Comparison of ENCODE assay signal across 18 cellular contexts in the genomic region with DNA sequence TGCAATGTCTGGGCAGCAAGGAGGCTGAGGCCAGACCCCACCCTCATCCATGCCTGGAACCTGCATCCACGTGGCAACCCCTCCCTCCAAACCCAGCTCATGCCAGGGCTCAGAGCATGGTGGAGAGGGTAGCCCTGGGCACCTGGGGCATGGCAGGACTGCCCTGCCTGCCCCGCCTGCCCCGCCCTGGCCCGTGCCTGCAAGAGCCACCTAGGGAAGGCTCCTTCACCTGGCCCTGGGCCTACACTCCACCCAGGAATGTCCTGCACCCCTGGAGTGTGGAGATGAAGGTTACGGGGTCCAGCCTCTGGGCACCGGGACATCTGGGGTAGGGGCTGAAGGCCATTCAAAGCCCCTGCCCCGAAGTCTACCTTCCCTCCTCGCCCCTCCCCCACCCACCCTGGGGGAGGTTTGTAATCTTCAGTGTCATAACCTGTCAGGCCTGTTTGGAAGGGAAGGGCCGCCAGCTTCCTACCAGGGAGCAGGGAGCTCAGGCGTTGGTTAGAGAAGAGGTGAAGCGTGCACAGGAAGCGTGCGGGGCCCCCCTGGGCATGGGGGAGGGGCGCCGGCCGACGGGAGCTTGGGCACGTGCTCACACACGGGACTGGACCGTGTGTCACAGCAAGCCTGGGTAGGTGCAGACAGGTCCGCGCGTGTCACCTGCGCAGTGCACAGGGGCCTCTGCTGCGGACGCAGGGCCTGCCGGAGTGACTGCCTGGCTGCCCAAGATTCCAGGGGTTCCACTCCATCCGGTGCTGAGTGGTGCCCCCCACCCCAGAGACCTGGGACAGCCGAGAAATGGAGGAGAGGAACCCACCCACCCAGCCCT. TPM values are rescaled to one million over a fixed set of nuclear protein-coding genes. Genes with fewer than 3 reads are reported as not detected.
DNase-seq lines count a peak whose midpoint lies in the region; ATAC-seq and TF ChIP-seq lines count a peak whose summit lies in the region.
"Had no signal": no experiment of that assay in that cellular context is flagged by ENCODE, and none has a peak within 500 bp of the region (broad histone marks: within the 10 kb centered on the region; RNA-seq: fewer than 3 reads in every experiment).

No MANE protein-coding gene starts in this region.

- no peak overlapping the region for H3K27ac Mint-ChIP-seq in nephron progenitor cell
- H3K27ac Mint-ChIP-seq: activated naive CD8-positive, alpha-beta T cell; CD4-positive, alpha-beta memory T cell; T-helper 2 cell treated with Interferon-gamma antibody and Interleukin-4, amounts not matched to agents 5 μg/mL and 100 μg/mL, for 36 hours had no signal

- H3K36me3 ChIP-seq in colonic mucosa = no peaks in the 10 kb centered on the region

- H3K4me3 ChIP-seq in Jurkat, Clone E6-1 (ENCODE audit: low read length) = no peak overlapping the region
- no peak overlapping the region for H3K4me3 ChIP-seq in colonic mucosa

- no peaks in the 10 kb centered on the region for H3K27me3 Mint-ChIP-seq in nephron progenitor cell (ENCODE audit: low read depth, poor library complexity)
- H3K27me3 Mint-ChIP-seq: activated naive CD8-positive, alpha-beta T cell; CD4-positive, alpha-beta memory T cell had no signal

- H3K4me1 Mint-ChIP-seq in nephron progenitor cell = peaks cover 8% of the 10 kb centered on the region
- H3K4me1 Mint-ChIP-seq: CD4-positive, alpha-beta memory T cell had no signal

- no peak overlapping the region for H3K9ac ChIP-seq in colonic mucosa (ENCODE audit: low read depth in 2 of 2, low read length in 2 of 2)

- H3K9me3 ChIP-seq in colonic mucosa = no peaks in the 10 kb centered on the region

- no peaks in the 10 kb centered on the region for H3K36me3 Mint-ChIP-seq in nephron progenitor cell (ENCODE audit: low read depth)
- H3K36me3 Mint-ChIP-seq: activated naive CD8-positive, alpha-beta T cell; CD4-positive, alpha-beta memory T cell had no signal

- H3K9me3 Mint-ChIP-seq in nephron progenitor cell = no peaks in the 10 kb centered on the region
- H3K9me3 Mint-ChIP-seq: T-helper 2 cell treated with Interferon-gamma antibody and Interleukin-4, amounts not matched to agents 5 μg/mL and 100 μg/mL, for 36 hours had no signal

- intact Hi-C loops in colonic mucosa (cut with DNase I) = loop anchor here (10.0 kb wide), 1 partner anchor 323 kb away; no protein-coding TSS in a partner anchor

- H3K27me3 ChIP-seq in colonic mucosa = no peaks in the 10 kb centered on the region

- no peak for ATAC-seq in GM19395 (IDR thresholded peaks at IDR 0.05; ENCODE audit: unreplicated experiment)

- H3K27ac ChIP-seq in colonic mucosa = no peak overlapping the region

- DNase-seq in COLO668 (lab: John Stamatoyannopoulos, UW; ENCODE audit: unreplicated experiment) = peak; percentile 36
- DNase-seq in Jurkat, Clone E6-1 (ENCODE audit: low read depth, low spot score) = peak; percentile 6
- peak; percentile 85 for DNase-seq in colonic mucosa
- DNase-seq in nephron progenitor cell = peak; percentile 10
- no peak for DNase-seq in T-helper 9 cell
- no peak for DNase-seq in Kasumi-1 (lab: John Stamatoyannopoulos, UW)
- DNase-seq in C1 segment of cervical spinal cord (lab: John Stamatoyannopoulos, UW) = no peak
- DNase-seq: activated CD8-positive, alpha-beta memory T cell treated with anti-CD3 and anti-CD28 coated beads for 24 hours; NCI-H1930; nucleus accumbens; OCI-M1; stimulated activated naive CD4-positive, alpha-beta T cell had no signal

- H3K4me1 ChIP-seq in colonic mucosa = peaks cover 11% of the 10 kb centered on the region

- no peak for TF ChIP-seq CTCF in colonic mucosa (IDR thresholded peaks at IDR 0.05)
- no peak for TF ChIP-seq CTCF in nephron progenitor cell (IDR thresholded peaks at IDR 0.05)

- H3K4me3 Mint-ChIP-seq in nephron progenitor cell = no peak overlapping the region
- H3K4me3 Mint-ChIP-seq: activated naive CD8-positive, alpha-beta T cell; CD4-positive, alpha-beta memory T cell; T-helper 2 cell treated with Interferon-gamma antibody and Interleukin-4, amounts not matched to agents 5 μg/mL and 100 μg/mL, for 36 hours had no signal

RNA-seq across cellular contexts. Expression of a gene that starts 30.7 kb away (rescaled TPM):
- polyA plus RNA-seq in Jurkat, Clone E6-1 (2012; ENCODE audit: insufficient read depth, insufficient read length) = not detected
- under 1 TPM in 1 of 2 donors, not detected in 1; 0.15 TPM for total RNA-seq in colonic mucosa
- total RNA-seq: CD4-positive, alpha-beta memory T cell; fibroblast of villous mesenchyme; kidney epithelial cell had no signal
- polyA plus RNA-seq: CD4-positive, alpha-beta memory T cell had no signal

RNA-seq across cellular contexts. Expression of a gene that starts 41.3 kb away (rescaled TPM):
- not detected for polyA plus RNA-seq in Jurkat, Clone E6-1 (2012; ENCODE audit: insufficient read depth, insufficient read length)
- total RNA-seq in colonic mucosa = under 1 TPM in 1 of 2 donors, not detected in 1; 0.84 TPM
- total RNA-seq: CD4-positive, alpha-beta memory T cell; fibroblast of villous mesenchyme; kidney epithelial cell had no signal
- polyA plus RNA-seq: CD4-positive, alpha-beta memory T cell had no signal

Comparison
In these comparisons a context has a peak if more than half of its experiments do, and no peak if none do; other contexts are left out.
1. DNase-seq: peak in COLO668 (single experiment), Jurkat, Clone E6-1 (single experiment), colonic mucosa (single experiment) and nephron progenitor cell (single experiment); none in T-helper 9 cell (single experiment), Kasumi-1 (0 of 2) and C1 segment of cervical spinal cord (0 of 14).